Comparison of ENCODE assay signal across 35 cellular contexts in genomic region chr15:72818632-72819031, GRCh38.
"Had no signal": no experiment of that assay in that cellular context is flagged by ENCODE, and none has a peak within 500 bp of the region (broad histone marks: within the 10 kb centered on the region; RNA-seq: fewer than 3 reads in every experiment).

No MANE protein-coding gene starts in this region.

- H3K27me3 ChIP-seq: ascending aorta, cardiac muscle cell had no signal

- H3K27ac ChIP-seq: ascending aorta, cardiac muscle cell, VCaP had no signal

- H3K4me3 Mint-ChIP-seq: activated B cell treated with CpG ODN at 0.5 μM for 24 hours; activated CD4-positive, alpha-beta memory T cell treated with anti-CD3 and anti-CD28 coated beads for 36 hours; activated CD4-positive, alpha-beta T cell treated with anti-CD3 and anti-CD28 coated beads, Interleukin-2, amount 10 ng/mL, durations not matched to agents 24 days and 14 days; activated CD8-positive, alpha-beta T cell treated with anti-CD3 and anti-CD28 coated beads for 36 hours; activated naive CD4-positive, alpha-beta T cell treated with anti-CD3 and anti-CD28 coated beads for 36 hours; activated naive CD8-positive, alpha-beta T cell; activated naive CD8-positive, alpha-beta T cell treated with anti-CD3 and anti-CD28 coated beads, Interleukin-2, amount 10 ng/mL, durations not matched to agents 7 days and 5 days; activated naive CD8-positive, alpha-beta T cell treated with anti-CD3 and anti-CD28 coated beads, Interleukin-2, amount 50 U/mL, for 24 hours; brain; central memory CD8-positive, alpha-beta T cell; T-helper 1 cell treated with Interleukin-12 subunit alpha and Interleukin-12 subunit beta and Interleukin-4 antibody, amounts not matched to agents 30 μg/mL and 1 μg/mL, for 36 hours; T-helper 2 cell treated with Interferon-gamma antibody and Interleukin-4, amounts not matched to agents 5 μg/mL and 100 μg/mL, for 36 hours had no signal

- H3K27ac Mint-ChIP-seq: activated B cell treated with CpG ODN at 0.5 μM for 24 hours; activated CD4-positive, alpha-beta memory T cell treated with anti-CD3 and anti-CD28 coated beads for 36 hours; activated CD4-positive, alpha-beta T cell treated with anti-CD3 and anti-CD28 coated beads, Interleukin-2, amount 10 ng/mL, durations not matched to agents 24 days and 14 days; activated CD8-positive, alpha-beta T cell treated with anti-CD3 and anti-CD28 coated beads for 36 hours; activated naive CD4-positive, alpha-beta T cell treated with anti-CD3 and anti-CD28 coated beads for 36 hours; activated naive CD8-positive, alpha-beta T cell; activated naive CD8-positive, alpha-beta T cell treated with anti-CD3 and anti-CD28 coated beads, Interleukin-2, amount 10 ng/mL, durations not matched to agents 7 days and 5 days; activated naive CD8-positive, alpha-beta T cell treated with anti-CD3 and anti-CD28 coated beads, Interleukin-2, amount 50 U/mL, for 24 hours; activated T-helper 2 cell treated with anti-CD3 and anti-CD28 coated beads, Interferon-gamma antibody, Interleukin-2, Interleukin-4, amounts not matched to agents 10 μg/mL and 5 μg/mL and 100 μg/mL, durations not matched to agents 14 hours and 24 hours and 36 hours; brain; T-helper 1 cell treated with Interleukin-12 subunit alpha and Interleukin-12 subunit beta and Interleukin-4 antibody, amounts not matched to agents 30 μg/mL and 1 μg/mL, for 36 hours; T-helper 2 cell treated with Interferon-gamma antibody and Interleukin-4, amounts not matched to agents 5 μg/mL and 100 μg/mL, for 36 hours had no signal

- H3K4me3 ChIP-seq: ascending aorta, cardiac muscle cell had no signal

- H3K36me3 Mint-ChIP-seq: activated CD4-positive, alpha-beta memory T cell treated with anti-CD3 and anti-CD28 coated beads for 36 hours; activated naive CD8-positive, alpha-beta T cell; activated naive CD8-positive, alpha-beta T cell treated with anti-CD3 and anti-CD28 coated beads, Interleukin-2, amount 10 ng/mL, durations not matched to agents 7 days and 5 days; brain had no signal

- H3K9me3 ChIP-seq: ascending aorta had no signal

- H3K36me3 ChIP-seq: ascending aorta, cardiac muscle cell had no signal

- ATAC-seq: activated CD8-positive, alpha-beta T cell treated with anti-CD3 and anti-CD28 coated beads for 36 hours; activated naive CD8-positive, alpha-beta T cell treated with anti-CD3 and anti-CD28 coated beads, Interleukin-2, amount 50 U/mL, for 24 hours had no signal

- DNase-seq: activated B cell treated with CpG ODN at 0.5 μM for 24 hours; activated CD4-positive, alpha-beta memory T cell treated with anti-CD3 and anti-CD28 coated beads for 36 hours; activated CD4-positive, alpha-beta T cell treated with anti-CD3 and anti-CD28 coated beads for 4 hours; activated CD4-positive, alpha-beta T cell treated with anti-CD3 and anti-CD28 coated beads, Interleukin-2, amount 10 ng/mL, durations not matched to agents 24 days and 14 days; activated CD4-positive, alpha-beta T cell treated with anti-CD3 and anti-CD28 coated beads, Interleukin-2, amount 50 U/mL, for 1 hour; activated CD4-positive, alpha-beta T cell treated with anti-CD3 and anti-CD28 coated beads, Interleukin-2, amount 50 U/mL, for 4 hours; activated CD4-positive, CD25-positive, alpha-beta regulatory T cell treated with anti-CD3 and anti-CD28 coated beads, Interleukin-2, amount 50 U/mL, for 72 hours; activated CD8-positive, alpha-beta memory T cell treated with anti-CD3 and anti-CD28 coated beads, Interleukin-2, amount 50 U/mL, for 4 hours; activated CD8-positive, alpha-beta T cell treated with anti-CD3 and anti-CD28 coated beads for 36 hours; activated effector memory CD4-positive, alpha-beta T cell treated with Interleukin-2 at 50 U/mL for 16 hours; activated gamma-delta T cell; activated naive CD4-positive, alpha-beta T cell treated with anti-CD3 and anti-CD28 coated beads for 36 hours; activated naive CD4-positive, alpha-beta T cell treated with anti-CD3 and anti-CD28 coated beads, Interleukin-2, amount 50 U/mL, for 16 hours; activated naive CD8-positive, alpha-beta T cell treated with anti-CD3 and anti-CD28 coated beads, Interleukin-2, amount 10 ng/mL, durations not matched to agents 7 days and 5 days; activated naive CD8-positive, alpha-beta T cell treated with anti-CD3 and anti-CD28 coated beads, Interleukin-2, amount 50 U/mL, for 24 hours; activated T-cell treated with anti-CD3 and anti-CD28 coated beads for 4 hours; activated T-cell treated with anti-CD3 and anti-CD28 coated beads, Interleukin-2, amount 50 U/mL, for 1 hour; activated T-cell treated with anti-CD3 and anti-CD28 coated beads, Interleukin-2, amount 50 U/mL, for 48 hours; amygdala; anterior cingulate cortex; caudate nucleus; cerebellar nuclear complex; SW 1271; T-helper 1 cell; T-helper 2 cell; T-helper 9 cell had no signal

- H3K9me3 Mint-ChIP-seq: activated B cell treated with CpG ODN at 0.5 μM for 24 hours; activated CD4-positive, alpha-beta memory T cell treated with anti-CD3 and anti-CD28 coated beads for 36 hours; activated CD4-positive, alpha-beta T cell treated with anti-CD3 and anti-CD28 coated beads, Interleukin-2, amount 10 ng/mL, durations not matched to agents 24 days and 14 days; activated CD8-positive, alpha-beta T cell treated with anti-CD3 and anti-CD28 coated beads for 36 hours; activated naive CD4-positive, alpha-beta T cell treated with anti-CD3 and anti-CD28 coated beads for 36 hours; activated naive CD8-positive, alpha-beta T cell treated with anti-CD3 and anti-CD28 coated beads, Interleukin-2, amount 10 ng/mL, durations not matched to agents 7 days and 5 days; activated naive CD8-positive, alpha-beta T cell treated with anti-CD3 and anti-CD28 coated beads, Interleukin-2, amount 50 U/mL, for 24 hours; activated T-helper 2 cell treated with anti-CD3 and anti-CD28 coated beads, Interferon-gamma antibody, Interleukin-2, Interleukin-4, amounts not matched to agents 10 μg/mL and 5 μg/mL and 100 μg/mL, durations not matched to agents 14 hours and 24 hours and 36 hours; brain; central memory CD8-positive, alpha-beta T cell; T-helper 1 cell treated with Interleukin-12 subunit alpha and Interleukin-12 subunit beta and Interleukin-4 antibody, amounts not matched to agents 30 μg/mL and 1 μg/mL, for 36 hours; T-helper 2 cell treated with Interferon-gamma antibody and Interleukin-4, amounts not matched to agents 5 μg/mL and 100 μg/mL, for 36 hours had no signal

- H3K27me3 Mint-ChIP-seq: activated naive CD8-positive, alpha-beta T cell; central memory CD8-positive, alpha-beta T cell had no signal

- H3K4me1 Mint-ChIP-seq: activated B cell treated with CpG ODN at 0.5 μM for 24 hours; activated CD4-positive, alpha-beta T cell treated with anti-CD3 and anti-CD28 coated beads, Interleukin-2, amount 10 ng/mL, durations not matched to agents 24 days and 14 days; activated naive CD8-positive, alpha-beta T cell treated with anti-CD3 and anti-CD28 coated beads, Interleukin-2, amount 10 ng/mL, durations not matched to agents 7 days and 5 days; activated naive CD8-positive, alpha-beta T cell treated with anti-CD3 and anti-CD28 coated beads, Interleukin-2, amount 50 U/mL, for 24 hours; central memory CD8-positive, alpha-beta T cell had no signal

- H3K4me1 ChIP-seq: ascending aorta had no signal
